1 cellular context compared by ENCODE assay signal in genomic region chr6:165998072-165998471, GRCh38.
TF ChIP-seq lines count a peak whose summit lies in the region.

No MANE protein-coding gene starts in this region.

TF ChIP-seq in A549, 52 proteins besides CTCF, POLR2A, EP300 and RAD21 (continued from another document):
- TF ChIP-seq PHF8 (IDR thresholded peaks at IDR 0.05; ENCODE audit: borderline replicate concordance, low read depth) (no peak), ZSCAN20 (CRISPR knock-in tag; IDR thresholded peaks at IDR 0.05) (no peak), BHLHE40 (IDR thresholded peaks at IDR 0.05; ENCODE audit: low read depth, low read length) (no peak), CBX8 (IDR thresholded peaks at IDR 0.05) (no peak)
TF ChIP-seq in A549: peak in this region for 0.
